Comparison of ENCODE assay signal across 8 cellular contexts in genomic region chr11:843086-843704, GRCh38. TPM values are rescaled to one million over a fixed set of nuclear protein-coding genes. Genes with fewer than 3 reads are reported as not detected.
A peak's percentile ranks its signal among the peaks of the same experiment; 100 is the strongest.
DNase-seq lines count a peak whose midpoint lies in the region; ATAC-seq and TF ChIP-seq lines count a peak whose summit lies in the region.

No MANE protein-coding gene starts in this region.

- CTCF ChIA-PET in activated CD4-positive, alpha-beta T cell treated with anti-CD3 and anti-CD28 coated beads, Interleukin-2, amount 10 ng/mL, durations not matched to agents 7 days and 5 days (lab: Charles Lee) = interaction anchor here (0.7 to 1.8 kb wide), 6 partner anchors 10 to 69 kb away, joined by 3 to 4 read pairs (median 3); partner anchors contain the start of genes CD151 and CRACR2B

- no peaks in the 10 kb centered on the region for H3K9me3 ChIP-seq in sigmoid colon

- peak overlapping the region; percentile 90 to 96 (median 93) for H3K27ac ChIP-seq in sigmoid colon

- peak overlapping the region; percentile 70 for H3K4me3 Mint-ChIP-seq in activated CD4-positive, alpha-beta T cell treated with anti-CD3 and anti-CD28 coated beads, Interleukin-2, amount 10 ng/mL, durations not matched to agents 7 days and 5 days

- TF ChIP-seq CTCF in fibroblast of mammary gland (conservative IDR thresholded peaks at IDR 0.05; ENCODE audit: control insufficient read depth, insufficient read depth, low read depth, low read length) (no peak), sigmoid colon (IDR thresholded peaks at IDR 0.05) (no peak)

- intact Hi-C loops in sigmoid colon (cut with DNase I) = loop anchor here (2.0 kb wide), 1 partner anchor 46 kb away; no protein-coding TSS in a partner anchor

- H3K27ac Mint-ChIP-seq in activated CD4-positive, alpha-beta T cell treated with anti-CD3 and anti-CD28 coated beads, Interleukin-2, amount 10 ng/mL, durations not matched to agents 7 days and 5 days = peak overlapping the region; percentile 42

- no peak for TF ChIP-seq POLR2A in sigmoid colon (IDR thresholded peaks at IDR 0.05)

- no peak for ATAC-seq in GM21723 (IDR thresholded peaks at IDR 0.05; ENCODE audit: unreplicated experiment)

- peaks cover 5% of the 10 kb centered on the region for H3K36me3 Mint-ChIP-seq in activated CD4-positive, alpha-beta T cell treated with anti-CD3 and anti-CD28 coated beads, Interleukin-2, amount 10 ng/mL, durations not matched to agents 7 days and 5 days (ENCODE audit: low read depth)

- no peaks in the 10 kb centered on the region for H3K9me3 Mint-ChIP-seq in activated CD4-positive, alpha-beta T cell treated with anti-CD3 and anti-CD28 coated beads, Interleukin-2, amount 10 ng/mL, durations not matched to agents 7 days and 5 days

- no peak for DNase-seq in activated CD4-positive, alpha-beta T cell treated with anti-CD3 and anti-CD28 coated beads, Interleukin-2, amount 10 ng/mL, durations not matched to agents 7 days and 5 days
- no peak for DNase-seq in activated CD4-positive, alpha-beta T cell treated with anti-CD3 and anti-CD28 coated beads for 1 hour
- DNase-seq in OCI-M1 (lab: John Stamatoyannopoulos, UW) (peak; percentile 55), fibroblast of mammary gland (ENCODE audit: low read depth) (no peak), sigmoid colon (no peak), epidermal melanocyte (ENCODE audit: insufficient read length, low spot score) (no peak)
- DNase-seq in activated CD4-positive, CD25-positive, alpha-beta regulatory T cell (lab: John Stamatoyannopoulos, UW) = no peak

- peaks cover 0 to 6% (median 0%) of the 10 kb centered on the region in 3 donors for H3K27me3 ChIP-seq in sigmoid colon

- 1% methylated on average over 52 of the region's 52 CpGs for WGBS in sigmoid colon, 2 donors

- H3K36me3 ChIP-seq in sigmoid colon = peaks cover 16 to 28% (median 18%) of the 10 kb centered on the region in 4 donors

- peaks cover 0 to 77% (median 62%) of the 10 kb centered on the region in 4 donors for H3K4me1 ChIP-seq in sigmoid colon

- TF ChIP-seq EP300 in sigmoid colon (IDR thresholded peaks at IDR 0.05) = no peak

- POLR2A ChIA-PET in activated CD4-positive, alpha-beta T cell treated with anti-CD3 and anti-CD28 coated beads, Interleukin-2, amount 10 ng/mL, durations not matched to agents 7 days and 5 days (lab: Charles Lee) = no interaction called here

- peaks cover 29% of the 10 kb centered on the region for H3K4me1 Mint-ChIP-seq in activated CD4-positive, alpha-beta T cell treated with anti-CD3 and anti-CD28 coated beads, Interleukin-2, amount 10 ng/mL, durations not matched to agents 7 days and 5 days

- peak overlapping the region; percentile 94 for H3K4me3 ChIP-seq in fibroblast of mammary gland (ENCODE audit: control insufficient read depth, low read depth, low read length)
- H3K4me3 ChIP-seq in sigmoid colon = peak overlapping the region; percentile 80 to 100 (median 86)

- peaks cover 2% of the 10 kb centered on the region for H3K27me3 Mint-ChIP-seq in activated CD4-positive, alpha-beta T cell treated with anti-CD3 and anti-CD28 coated beads, Interleukin-2, amount 10 ng/mL, durations not matched to agents 7 days and 5 days

RNA-seq across cellular contexts. Expression of gene TSPAN4, which starts 0.5 kb away (rescaled TPM):
- 1 to 10 TPM; 7.7 to 7.9 TPM for total RNA-seq in activated CD4-positive, alpha-beta T cell treated with anti-CD3 and anti-CD28 coated beads, Interleukin-2, amount 10 ng/mL, durations not matched to agents 7 days and 5 days
- 10 to 100 TPM; 79.2 to 92.7 (median 82.9) TPM for total RNA-seq in sigmoid colon
- polyA plus RNA-seq in sigmoid colon = 10 to 100 TPM in 2 of 3 donors, 1 to 10 TPM in 1; 8.8 to 41.0 (median 15.0) TPM

RNA-seq across cellular contexts. Expression of gene POLR2L, which starts 0.9 kb away (rescaled TPM):
- 10 to 100 TPM; 90.3 to 96.0 TPM for total RNA-seq in activated CD4-positive, alpha-beta T cell treated with anti-CD3 and anti-CD28 coated beads, Interleukin-2, amount 10 ng/mL, durations not matched to agents 7 days and 5 days
- total RNA-seq in sigmoid colon = 10 to 100 TPM; 34.9 to 75.3 (median 52.0) TPM
- polyA plus RNA-seq in sigmoid colon = 100 to 1,000 TPM; 139 to 198 (median 143) TPM

RNA-seq across cellular contexts. Expression of gene CD151, which starts 10.4 kb away (rescaled TPM):
- 10 to 100 TPM; 35.4 to 37.6 TPM for total RNA-seq in activated CD4-positive, alpha-beta T cell treated with anti-CD3 and anti-CD28 coated beads, Interleukin-2, amount 10 ng/mL, durations not matched to agents 7 days and 5 days
- total RNA-seq in sigmoid colon = 100 to 1,000 TPM in 3 of 4 donors, 10 to 100 TPM in 1; 84.4 to 343 (median 278) TPM
- 100 to 1,000 TPM in 1 of 3 donors, 10 to 100 TPM in 2; 91.9 to 436 (median 92.7) TPM for polyA plus RNA-seq in sigmoid colon

RNA-seq across cellular contexts. Expression of gene CRACR2B, which starts 15.5 kb away (rescaled TPM):
- total RNA-seq in activated CD4-positive, alpha-beta T cell treated with anti-CD3 and anti-CD28 coated beads, Interleukin-2, amount 10 ng/mL, durations not matched to agents 7 days and 5 days = 1 to 10 TPM; 7.7 to 8.1 TPM
- 1 to 10 TPM; 1.5 to 9.5 (median 4.6) TPM for total RNA-seq in sigmoid colon
- 100 to 1,000 TPM in 1 of 3 donors, 10 to 100 TPM in 2; 32.1 to 149 (median 46.8) TPM for polyA plus RNA-seq in sigmoid colon

RNA-seq across cellular contexts. Expression of gene PNPLA2, which starts 24.5 kb away (rescaled TPM):
- 10 to 100 TPM; 68.9 to 71.9 TPM for total RNA-seq in activated CD4-positive, alpha-beta T cell treated with anti-CD3 and anti-CD28 coated beads, Interleukin-2, amount 10 ng/mL, durations not matched to agents 7 days and 5 days
- total RNA-seq in sigmoid colon = 10 to 100 TPM; 26.3 to 39.6 (median 34.6) TPM
- 100 to 1,000 TPM in 1 of 3 donors, 10 to 100 TPM in 2; 35.4 to 137 (median 47.6) TPM for polyA plus RNA-seq in sigmoid colon

Comparison
In these comparisons a context has a peak if more than half of its experiments do, and no peak if none do; other contexts are left out.
1. RNA of gene TSPAN4, which starts 0.5 kb away (total RNA-seq): 79.2 to 92.7 TPM in sigmoid colon; 7.7 to 7.9 TPM in activated CD4-positive, alpha-beta T cell treated with anti-CD3 and anti-CD28 coated beads, Interleukin-2, amount 10 ng/mL, durations not matched to agents 7 days and 5 days; every median in the first group is over 4 times any median in the second.